23 cellular contexts compared by ENCODE assay signal in the genomic region with DNA sequence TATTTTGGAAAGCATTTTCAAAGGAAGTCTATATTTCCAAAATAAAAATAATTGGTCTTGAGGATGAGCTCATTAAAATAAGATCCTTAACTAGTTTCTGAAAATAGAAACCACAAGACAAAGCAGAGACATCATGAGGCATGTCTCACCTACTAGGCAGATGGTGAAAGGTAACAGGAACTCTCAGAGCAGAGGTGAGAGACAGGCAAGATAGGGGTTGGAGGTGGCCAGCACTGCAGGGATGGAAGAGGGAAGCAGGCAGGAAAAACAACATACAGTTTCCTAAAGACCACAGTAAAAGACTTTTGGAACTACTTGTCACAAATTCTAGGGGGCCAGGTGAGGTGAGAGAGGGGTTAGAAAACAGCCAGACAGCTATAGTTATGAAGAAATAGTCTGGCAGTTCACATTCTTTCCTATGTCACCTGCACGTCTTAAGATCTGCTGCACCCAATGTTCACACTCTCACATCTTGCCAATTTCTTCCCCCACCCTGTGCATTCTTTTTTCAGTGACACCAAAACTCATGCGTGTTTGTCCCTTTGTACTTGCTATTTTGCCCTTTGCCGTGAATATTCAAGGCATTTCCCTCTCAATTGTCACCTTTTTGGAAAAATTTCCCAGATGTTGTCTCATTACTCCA.
DNase-seq lines count a peak whose midpoint lies in the region; ATAC-seq, FAIRE-seq and TF ChIP-seq lines count a peak whose summit lies in the region.
"Had no signal": no experiment of that assay in that cellular context is flagged by ENCODE, and none has a peak within 500 bp of the region (broad histone marks: within the 10 kb centered on the region; RNA-seq: fewer than 3 reads in every experiment).

No MANE protein-coding gene starts in this region.

- in situ Hi-C loops in mammary epithelial cell (cut with MboI; ENCODE audit: low sequenced_read_pairs in 2 of 2) (no loop called here), GM12878 (cut with MboI) (no loop called here)

- H3K79me2 ChIP-seq in mammary epithelial cell (ENCODE audit: insufficient read depth, low read length): no peaks in the 10 kb centered on the region
- H3K79me2 ChIP-seq in GM12878 (ENCODE audit: control insufficient read depth, insufficient read depth, low read length): no peaks in the 10 kb centered on the region

- H3K27me3 Mint-ChIP-seq in MCF 10A (ENCODE audit: insufficient read depth, unreplicated experiment): no peaks in the 10 kb centered on the region

- no peak overlapping the region for H3K9ac ChIP-seq in mammary epithelial cell (ENCODE audit: insufficient read depth, low read length)
- no peak overlapping the region for H3K9ac ChIP-seq in GM12878 (ENCODE audit: control insufficient read depth, insufficient read depth, low read length)
- H3K9ac ChIP-seq: BLaER1 treated with 17β-estradiol and CSF1 and Interleukin-3, amounts not matched to agents 10 nM and 100 nM; KMS-11; SK-N-SH had no signal

- SMC1A ChIA-PET in GM12878 (lab: Charles Lee; ENCODE audit: uncharacterized antibody, unreplicated experiment): interaction anchor here (0.8 to 1.9 kb wide), 5 partner anchors 9 to 272 kb away, joined by 3 to 5 read pairs (median 3); no protein-coding TSS in a partner anchor

- FAIRE-seq in GM12878 (lab: Jason Lieb, UNC): no peak
- FAIRE-seq: GM18507 had no signal

- H3K36me3 ChIP-seq in mammary epithelial cell (ENCODE audit: insufficient read depth, low read length): no peaks in the 10 kb centered on the region
- no peaks in the 10 kb centered on the region for H3K36me3 ChIP-seq in GM12878 (ENCODE audit: control insufficient read depth in 2 of 2, insufficient read depth in 2 of 2, low read length in 1 of 2)
- H3K36me3 ChIP-seq in left lung: no peaks in the 10 kb centered on the region
- H3K36me3 ChIP-seq: BLaER1 treated with 17β-estradiol and CSF1 and Interleukin-3, amounts not matched to agents 10 nM and 100 nM had no signal

- no peaks in the 10 kb centered on the region for H3K9me3 ChIP-seq in mammary epithelial cell (replicated peaks; ENCODE audit: insufficient read depth, low read length)
- no peaks in the 10 kb centered on the region for H3K9me3 ChIP-seq in GM12878 (replicated peaks; ENCODE audit: control insufficient read depth, insufficient read depth, low read length)
- H3K9me3 ChIP-seq in left lung: peaks cover 0 to 2% of the 10 kb centered on the region in 2 donors
- H3K9me3 ChIP-seq: BLaER1 treated with 17β-estradiol and CSF1 and Interleukin-3, amounts not matched to agents 10 nM and 100 nM; SK-N-SH had no signal

- dilution Hi-C loops in mammary epithelial cell (cut with HindIII; ENCODE audit: low sequenced_read_pairs): no loop called here

- H3K27ac ChIP-seq in mammary epithelial cell (ENCODE audit: insufficient read depth, low read depth, low read length) (peak overlapping the region; percentile 33), GM12878 (ENCODE audit: control insufficient read depth, insufficient read depth) (no peak overlapping the region), left lung (no peak overlapping the region), dorsolateral prefrontal cortex (peak overlapping the region in 4 of 59 donors; percentile 20 to 71 (median 48))
- H3K27ac ChIP-seq: 22Rv1; BLaER1 treated with 17β-estradiol and CSF1 and Interleukin-3, amounts not matched to agents 10 nM and 100 nM; HL-60; KMS-11 had no signal

- no TSS peak for BruUV-seq in mammary epithelial cell (replicated peaks; lab: Mats Ljungman, UMichigan)
- BruUV-seq in MCF 10A (replicated peaks; lab: Mats Ljungman, UMichigan): no TSS peak
- no TSS peak for BruUV-seq in GM12878 (replicated peaks; lab: Mats Ljungman, UMichigan)

- TF ChIP-seq RAD21 in GM12878 (IDR thresholded peaks at IDR 0.05; ENCODE audit: insufficient read depth, low read depth, low read length): no peak

- POLR2A ChIA-PET in MCF 10A (lab: Yijun Ruan, JAX): interaction anchor here (0.7 to 1.8 kb wide), 7 partner anchors 9 to 431 kb away, joined by 3 to 7 read pairs (median 4); a partner anchor contains a TSS
- POLR2A ChIA-PET in GM12878 (lab: Charles Lee): interaction anchor here (0.6 kb wide), 1 partner anchor 789 kb away, joined by 3 read pairs; no protein-coding TSS in a partner anchor

- CTCF ChIA-PET in mammary epithelial cell (lab: Charles Lee; ENCODE audit: low non-redundant PET) (no interaction called here), MCF 10A (lab: Yijun Ruan, JAX) (interaction anchor here (0.5 to 1.8 kb wide), 3 partner anchors 27 to 268 kb away, joined by 3 read pairs; no protein-coding TSS in a partner anchor), GM12878 (lab: Yijun Ruan, JAX) (interaction anchor here (1.2 kb wide), 1 partner anchor 64 kb away, joined by 3 read pairs; no protein-coding TSS in a partner anchor)

- WGBS in mammary epithelial cell (ENCODE audit: low coverage, missing lambda C conversion rate): 77% methylated on average over 3 of the region's 3 CpGs
- 27% methylated on average over 3 of the region's 3 CpGs for WGBS in GM12878 (ENCODE audit: insufficient coverage, insufficient replicate concordance, low lambda C conversion rate, missing lambda C conversion rate)

- RAD21 ChIA-PET in GM12878 (lab: Charles Lee; ENCODE audit: unreplicated experiment): no interaction called here

- no peak overlapping the region for H3K4me3 Mint-ChIP-seq in MCF 10A (ENCODE audit: unreplicated experiment)
- H3K4me3 Mint-ChIP-seq: CD4-positive, alpha-beta memory T cell had no signal

- no peaks in the 10 kb centered on the region for H3K9me3 Mint-ChIP-seq in MCF 10A (ENCODE audit: unreplicated experiment)

- no peak for TF ChIP-seq EP300 in GM12878 (IDR thresholded peaks at IDR 0.05; ENCODE audit: borderline replicate concordance in 1 of 2, control insufficient read depth in 1 of 2, low read depth in 2 of 2, low read length in 2 of 2)

- H3K27ac Mint-ChIP-seq in MCF 10A (ENCODE audit: low read depth, unreplicated experiment): no peak overlapping the region
- H3K27ac Mint-ChIP-seq: CD4-positive, alpha-beta memory T cell had no signal

- no peak for TF ChIP-seq POLR2A in GM12878 (IDR thresholded peaks at IDR 0.05; ENCODE audit: low read depth, low read length)

- no peak for TF ChIP-seq CTCF in mammary epithelial cell (conservative IDR thresholded peaks at IDR 0.05 in 1 of 2, IDR thresholded peaks at IDR 0.05 in 1 of 2; ENCODE audit: extremely low read depth in 1 of 2, insufficient read depth in 1 of 2, low read depth in 1 of 2, low read length in 2 of 2)
- no peak for TF ChIP-seq CTCF in MCF 10A (IDR thresholded peaks at IDR 0.05; ENCODE audit: unreplicated experiment)
- TF ChIP-seq CTCF in GM12878 (IDR thresholded peaks at IDR 0.05 in 2 of 3, conservative IDR thresholded peaks at IDR 0.05 in 1 of 3; ENCODE audit: control insufficient read depth in 2 of 3, extremely low read depth in 1 of 3, insufficient read depth in 1 of 3, low read depth in 3 of 3, low read length in 3 of 3): no peak
- no peak for TF ChIP-seq CTCF in left lung (IDR thresholded peaks at IDR 0.05)
- no peak for TF ChIP-seq CTCF in dorsolateral prefrontal cortex (IDR thresholded peaks at IDR 0.05 in 54 of 56, conservative IDR thresholded peaks at IDR 0.05 in 2 of 56; ENCODE audit: low read depth in 1 of 56, partially characterized antibody in 56 of 56)

- H4K20me1 ChIP-seq in mammary epithelial cell (ENCODE audit: insufficient read depth, low read length) (no peaks in the 10 kb centered on the region), GM12878 (ENCODE audit: control insufficient read depth, insufficient read depth) (no peaks in the 10 kb centered on the region)
- H4K20me1 ChIP-seq: BLaER1 treated with 17β-estradiol and CSF1 and Interleukin-3, amounts not matched to agents 10 nM and 100 nM had no signal

- H3K36me3 Mint-ChIP-seq in MCF 10A (ENCODE audit: insufficient read depth, unreplicated experiment): no peaks in the 10 kb centered on the region
- H3K36me3 Mint-ChIP-seq: CD4-positive, alpha-beta memory T cell had no signal

- H3K4me1 Mint-ChIP-seq in MCF 10A (ENCODE audit: insufficient read depth, unreplicated experiment): peaks cover 31% of the 10 kb centered on the region
- H3K4me1 Mint-ChIP-seq: CD4-positive, alpha-beta memory T cell had no signal

- H3K4me1 ChIP-seq in mammary epithelial cell (ENCODE audit: insufficient read depth, low read length) (peaks cover 42% of the 10 kb centered on the region), GM12878 (ENCODE audit: control insufficient read depth, insufficient read depth, low read length) (no peaks in the 10 kb centered on the region), left lung (no peaks in the 10 kb centered on the region)

- H3K27me3 ChIP-seq in mammary epithelial cell (ENCODE audit: insufficient read depth, low read length) (no peaks in the 10 kb centered on the region), GM12878 (replicated peaks in 1 of 2; ENCODE audit: control insufficient read depth in 2 of 2, insufficient read depth in 2 of 2, low read length in 1 of 2) (no peaks in the 10 kb centered on the region), left lung (no peaks in the 10 kb centered on the region), dorsolateral prefrontal cortex (no peaks in the 10 kb centered on the region)
- H3K27me3 ChIP-seq: BLaER1 treated with 17β-estradiol and CSF1 and Interleukin-3, amounts not matched to agents 10 nM and 100 nM had no signal

- peak overlapping the region; percentile 79 for H2AFZ ChIP-seq in mammary epithelial cell (ENCODE audit: low read depth, low read length)
- H2AFZ ChIP-seq in GM12878 (ENCODE audit: control insufficient read depth, low read depth, low read length): no peak overlapping the region

- intact Hi-C loops in mammary epithelial cell (cut with micrococcal nuclease) (loop anchor here (5.0 to 10.0 kb wide), 2 partner anchors 55 to 287 kb away; no protein-coding TSS in a partner anchor), MCF 10A (cut with micrococcal nuclease) (no loop called here), GM12878 (cut with micrococcal nuclease; ENCODE audit: unreplicated experiment) (no loop called here), left lung (cut with DNase I) (no loop called here), dorsolateral prefrontal cortex (cut with DNase I) (no loop called here)

- H3K4me2 ChIP-seq in mammary epithelial cell (ENCODE audit: insufficient read depth, low read depth, low read length): no peak overlapping the region
- no peak overlapping the region for H3K4me2 ChIP-seq in GM12878 (ENCODE audit: control insufficient read depth, insufficient read depth)
- H3K4me2 ChIP-seq: BLaER1 treated with 17β-estradiol and CSF1 and Interleukin-3, amounts not matched to agents 10 nM and 100 nM; KMS-11; SK-N-SH had no signal

- DNase-seq in mammary epithelial cell (no peak), MCF 10A (ENCODE audit: unreplicated experiment) (no peak), GM12878 (ENCODE audit: low read depth, low spot score) (no peak), left lung (no peak), dorsolateral prefrontal cortex (no peak), inferior parietal cortex (ENCODE audit: extremely low spot score) (no peak)
- DNase-seq: ACHN; CD4-positive, alpha-beta memory T cell; DMS153; GOT3; NCI-H1417; NCI-H1694 treated with DMSO at 0.1 percent for 48 hours; NCI-H2107; SIG-M5; SK-N-SH had no signal

- H3K4me3 ChIP-seq in mammary epithelial cell (replicated peaks in 1 of 3; ENCODE audit: insufficient read depth in 1 of 3, low read depth in 2 of 3, low read length in 3 of 3): no peak overlapping the region
- H3K4me3 ChIP-seq in GM12878: no peak overlapping the region
- no peak overlapping the region for H3K4me3 ChIP-seq in left lung
- H3K4me3 ChIP-seq in dorsolateral prefrontal cortex: peak overlapping the region in 7 of 59 donors; percentile 8 to 41 (median 15)
- H3K4me3 ChIP-seq: BLaER1 treated with 17β-estradiol and CSF1 and Interleukin-3, amounts not matched to agents 10 nM and 100 nM had no signal

- ATAC-seq in GM12878 (peak; percentile 58; the same call in 2 of the 3 replicates), left lung (peak; percentile 31), HG03354 (IDR thresholded peaks at IDR 0.05; ENCODE audit: poor library complexity, severe bottlenecking, unreplicated experiment) (no peak), GM19395 (IDR thresholded peaks at IDR 0.05; ENCODE audit: unreplicated experiment) (no peak)
- ATAC-seq: Panc1 had no signal

Comparison
In these comparisons a context has a peak if more than half of its experiments do, and no peak if none do; other contexts are left out.
1. ATAC-seq: peak in GM12878 (single experiment) and left lung (single experiment); none in HG03354 (single experiment) and GM19395 (single experiment).